Comparison of ENCODE assay signal across 1 cellular context in genomic region chr6:8102122-8102958, GRCh38.
A peak's percentile ranks its signal among the peaks of the same experiment; 100 is the strongest.
TF ChIP-seq lines count a peak whose summit lies in the region.

Gene EEF1E1 (minus strand): TSS chr6:8102548. CDS start chr6:8102521, 27 bp downstream.

TF ChIP-seq in HepG2, 621 proteins besides CTCF, POLR2A, EP300 and RAD21 (continued from another document and continues in another):
- TF ChIP-seq, protein P1, sequence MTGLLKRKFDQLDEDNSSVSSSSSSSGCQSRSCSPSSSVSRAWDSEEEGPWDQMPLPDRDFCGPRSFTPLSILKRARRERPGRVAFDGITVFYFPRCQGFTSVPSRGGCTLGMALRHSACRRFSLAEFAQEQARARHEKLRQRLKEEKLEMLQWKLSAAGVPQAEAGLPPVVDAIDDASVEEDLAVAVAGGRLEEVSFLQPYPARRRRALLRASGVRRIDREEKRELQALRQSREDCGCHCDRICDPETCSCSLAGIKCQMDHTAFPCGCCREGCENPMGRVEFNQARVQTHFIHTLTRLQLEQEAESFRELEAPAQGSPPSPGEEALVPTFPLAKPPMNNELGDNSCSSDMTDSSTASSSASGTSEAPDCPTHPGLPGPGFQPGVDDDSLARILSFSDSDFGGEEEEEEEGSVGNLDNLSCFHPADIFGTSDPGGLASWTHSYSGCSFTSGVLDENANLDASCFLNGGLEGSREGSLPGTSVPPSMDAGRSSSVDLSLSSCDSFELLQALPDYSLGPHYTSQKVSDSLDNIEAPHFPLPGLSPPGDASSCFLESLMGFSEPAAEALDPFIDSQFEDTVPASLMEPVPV (CRISPR knock-in tag; IDR thresholded peaks at IDR 0.05): peak; percentile 50; the same call in 1 of the 2 replicates
- TF ChIP-seq TEAD3 (CRISPR knock-in tag; optimal IDR thresholded peaks at IDR 0.05; ENCODE audit: borderline replicate concordance) (peak; percentile 47), ZNF331 (CRISPR knock-in tag; IDR thresholded peaks at IDR 0.05) (peak; percentile 81), KMT2B (CRISPR knock-in tag; IDR thresholded peaks at IDR 0.05) (peak; percentile 82; the same call in 1 of the 2 replicates), NR0B2 (CRISPR knock-in tag; IDR thresholded peaks at IDR 0.05) (peak; percentile 97; the same call in 1 of the 2 replicates), ZNF326 (CRISPR knock-in tag; IDR thresholded peaks at IDR 0.05; ENCODE audit: borderline replicate concordance) (no peak), THAP11 (CRISPR knock-in tag; IDR thresholded peaks at IDR 0.05) (peak; percentile 82), SOX6 (IDR thresholded peaks at IDR 0.05) (no peak), SOX6 (CRISPR knock-in tag; IDR thresholded peaks at IDR 0.05) (peak; percentile 74), CHD2 (IDR thresholded peaks at IDR 0.05; ENCODE audit: low read depth, low read length) (peak; percentile 88), ZNF292 (CRISPR knock-in tag; IDR thresholded peaks at IDR 0.05; ENCODE audit: borderline replicate concordance, low read depth) (peak; percentile 20), PAWR (CRISPR knock-in tag; IDR thresholded peaks at IDR 0.05; ENCODE audit: borderline replicate concordance) (no peak), HBP1 (CRISPR knock-in tag; IDR thresholded peaks at IDR 0.05; ENCODE audit: low read depth) (peak; percentile 14), FOXM1 (CRISPR knock-in tag; IDR thresholded peaks at IDR 0.05) (no peak), DMAP1 (CRISPR knock-in tag; IDR thresholded peaks at IDR 0.05) (peak; percentile 99), ZBTB21 (CRISPR knock-in tag; IDR thresholded peaks at IDR 0.05) (0 out of 2 replicates have a peak, but pooled peaks have one; percentile 6), GFI1 (CRISPR knock-in tag; IDR thresholded peaks at IDR 0.05; ENCODE audit: borderline replicate concordance) (peak; percentile 68; the same call in 1 of the 2 replicates), ZNF121 (CRISPR knock-in tag; IDR thresholded peaks at IDR 0.05) (no peak), ARID2 (CRISPR knock-in tag; IDR thresholded peaks at IDR 0.05; ENCODE audit: borderline replicate concordance) (no peak), ZMAT3 (CRISPR knock-in tag; conservative IDR thresholded peaks at IDR 0.05) (no peak), NCOA2 (CRISPR knock-in tag; IDR thresholded peaks at IDR 0.05) (peak; percentile 57; the same call in 1 of the 2 replicates), USF2 (IDR thresholded peaks at IDR 0.05; ENCODE audit: low read depth, low read length) (no peak), USF2 (CRISPR knock-in tag; IDR thresholded peaks at IDR 0.05; ENCODE audit: borderline replicate concordance) (no peak), ZNF589 (CRISPR knock-in tag; conservative IDR thresholded peaks at IDR 0.05) (peak; percentile 71; the same call in 1 of the 2 replicates), TEAD2 (CRISPR knock-in tag; IDR thresholded peaks at IDR 0.05) (peak; percentile 12; the same call in 1 of the 2 replicates), KDM5B (CRISPR knock-in tag; IDR thresholded peaks at IDR 0.05; ENCODE audit: borderline replicate concordance) (0 out of 2 replicates have a peak, but pooled peaks have one; percentile 84), PBX2 (CRISPR knock-in tag; IDR thresholded peaks at IDR 0.05) (no peak), ZFP91 (CRISPR knock-in tag; IDR thresholded peaks at IDR 0.05; ENCODE audit: borderline replicate concordance) (peak; percentile 95; the same call in 1 of the 2 replicates), ZZZ3 (CRISPR knock-in tag; IDR thresholded peaks at IDR 0.05; ENCODE audit: borderline replicate concordance) (peak; percentile 79; the same call in 1 of the 2 replicates), SNAPC2 (CRISPR knock-in tag; IDR thresholded peaks at IDR 0.05) (no peak), GPN1 (CRISPR knock-in tag; IDR thresholded peaks at IDR 0.05; ENCODE audit: borderline replicate concordance) (no peak), DDIT3 (CRISPR knock-in tag; IDR thresholded peaks at IDR 0.05) (0 out of 2 replicates have a peak, but pooled peaks have one; percentile 69), SNAI1 (CRISPR knock-in tag; IDR thresholded peaks at IDR 0.05; ENCODE audit: borderline replicate concordance) (peak; percentile 88; the same call in 1 of the 2 replicates), AKAP8 (CRISPR knock-in tag; IDR thresholded peaks at IDR 0.05) (no peak), TAF15 (IDR thresholded peaks at IDR 0.05; ENCODE audit: low read depth, low read length, poor library complexity, severe bottlenecking) (peak; percentile 96), JUN (CRISPR knock-in tag; IDR thresholded peaks at IDR 0.05) (no peak), SOX13 (IDR thresholded peaks at IDR 0.05) (no peak), SOX13 (CRISPR knock-in tag; conservative IDR thresholded peaks at IDR 0.05 in 1 of 2, IDR thresholded peaks at IDR 0.05 in 1 of 2) (peak in 1 of 2 experiments; percentile 31; a peak in 1 of 4 replicates), SAFB2 (CRISPR knock-in tag; IDR thresholded peaks at IDR 0.05; ENCODE audit: borderline replicate concordance, low read depth) (no peak; the same call in 1 of the 2 replicates), ZNF556 (CRISPR knock-in tag; IDR thresholded peaks at IDR 0.05; ENCODE audit: borderline replicate concordance) (peak; percentile 66; the same call in 1 of the 2 replicates), KDM2A (CRISPR knock-in tag; IDR thresholded peaks at IDR 0.05; ENCODE audit: borderline replicate concordance, low read depth) (peak; percentile 79), GABPB1 (CRISPR knock-in tag; IDR thresholded peaks at IDR 0.05) (peak; percentile 83), MTA1 (CRISPR knock-in tag; IDR thresholded peaks at IDR 0.05; ENCODE audit: borderline replicate concordance) (peak; percentile 32; the same call in 1 of the 2 replicates), ZNF605 (CRISPR knock-in tag; IDR thresholded peaks at IDR 0.05) (peak; percentile 82; the same call in 1 of the 2 replicates), GMEB2 (CRISPR knock-in tag; IDR thresholded peaks at IDR 0.05; ENCODE audit: low read depth) (0 out of 2 replicates have a peak, but pooled peaks have one; percentile 37), KDM3A (CRISPR knock-in tag; IDR thresholded peaks at IDR 0.05; ENCODE audit: low read depth) (peak; percentile 50; the same call in 1 of the 2 replicates), ZNF761 (CRISPR knock-in tag; conservative IDR thresholded peaks at IDR 0.05) (peak; percentile 87)
- TF ChIP-seq, protein P2, sequence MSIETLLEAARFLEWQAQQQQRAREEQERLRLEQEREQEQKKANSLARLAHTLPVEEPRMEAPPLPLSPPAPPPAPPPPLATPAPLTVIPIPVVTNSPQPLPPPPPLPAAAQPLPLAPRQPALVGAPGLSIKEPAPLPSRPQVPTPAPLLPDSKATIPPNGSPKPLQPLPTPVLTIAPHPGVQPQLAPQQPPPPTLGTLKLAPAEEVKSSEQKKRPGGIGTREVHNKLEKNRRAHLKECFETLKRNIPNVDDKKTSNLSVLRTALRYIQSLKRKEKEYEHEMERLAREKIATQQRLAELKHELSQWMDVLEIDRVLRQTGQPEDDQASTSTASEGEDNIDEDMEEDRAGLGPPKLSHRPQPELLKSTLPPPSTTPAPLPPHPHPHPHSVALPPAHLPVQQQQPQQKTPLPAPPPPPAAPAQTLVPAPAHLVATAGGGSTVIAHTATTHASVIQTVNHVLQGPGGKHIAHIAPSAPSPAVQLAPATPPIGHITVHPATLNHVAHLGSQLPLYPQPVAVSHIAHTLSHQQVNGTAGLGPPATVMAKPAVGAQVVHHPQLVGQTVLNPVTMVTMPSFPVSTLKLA (IDR thresholded peaks at IDR 0.05): peak; percentile 49
- TF ChIP-seq, protein P3, sequence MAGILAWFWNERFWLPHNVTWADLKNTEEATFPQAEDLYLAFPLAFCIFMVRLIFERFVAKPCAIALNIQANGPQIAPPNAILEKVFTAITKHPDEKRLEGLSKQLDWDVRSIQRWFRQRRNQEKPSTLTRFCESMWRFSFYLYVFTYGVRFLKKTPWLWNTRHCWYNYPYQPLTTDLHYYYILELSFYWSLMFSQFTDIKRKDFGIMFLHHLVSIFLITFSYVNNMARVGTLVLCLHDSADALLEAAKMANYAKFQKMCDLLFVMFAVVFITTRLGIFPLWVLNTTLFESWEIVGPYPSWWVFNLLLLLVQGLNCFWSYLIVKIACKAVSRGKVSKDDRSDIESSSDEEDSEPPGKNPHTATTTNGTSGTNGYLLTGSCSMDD (CRISPR knock-in tag; IDR thresholded peaks at IDR 0.05): no peak
